Comparison of ENCODE assay signal across 9 cellular contexts in genomic region chr14:55430024-55430690, GRCh38. TPM values are rescaled to one million over a fixed set of nuclear protein-coding genes. Genes with fewer than 3 reads are reported as not detected.
DNase-seq lines count a peak whose midpoint lies in the region; ATAC-seq and TF ChIP-seq lines count a peak whose summit lies in the region.
"Had no signal": no experiment of that assay in that cellular context is flagged by ENCODE, and none has a peak within 500 bp of the region (broad histone marks: within the 10 kb centered on the region; RNA-seq: fewer than 3 reads in every experiment).

No MANE protein-coding gene starts in this region.

- H3F3A ChIP-seq in SU-DHL-6 (ENCODE audit: insufficient read depth) = no peaks in the 10 kb centered on the region

- H4K20me1 ChIP-seq in SU-DHL-6 (ENCODE audit: low read depth, low read length) = no peaks in the 10 kb centered on the region

- no peaks in the 10 kb centered on the region for H3K36me3 ChIP-seq in SU-DHL-6 (ENCODE audit: low read length)

- H3K27me3 ChIP-seq in SU-DHL-6 (ENCODE audit: low read length) = no peaks in the 10 kb centered on the region

- TF ChIP-seq CTCF in SU-DHL-6 (IDR thresholded peaks at IDR 0.05; ENCODE audit: insufficient read depth, low read length, poor library complexity, severe bottlenecking) = peak; percentile 35

- no peaks in the 10 kb centered on the region for H3K9me2 ChIP-seq in SU-DHL-6 (replicated peaks; ENCODE audit: insufficient read depth, low read length)

- no peak overlapping the region for H3K4me3 ChIP-seq in SU-DHL-6 (ENCODE audit: insufficient read depth, low read length, poor library complexity, severe bottlenecking)

- H3K9me3 ChIP-seq in SU-DHL-6 (ENCODE audit: insufficient read depth, low read length) = no peaks in the 10 kb centered on the region

- ATAC-seq in GM21619 (IDR thresholded peaks at IDR 0.05; ENCODE audit: unreplicated experiment) (peak; percentile 81), HG02885 (IDR thresholded peaks at IDR 0.05; ENCODE audit: poor library complexity, unreplicated experiment) (no peak)

- H3K9ac ChIP-seq in SU-DHL-6 (ENCODE audit: low read length) = no peak overlapping the region

- H3K4me2 ChIP-seq in SU-DHL-6 (ENCODE audit: low read depth, low read length, poor library complexity, severe bottlenecking) = no peak overlapping the region

- H3K79me2 ChIP-seq in SU-DHL-6 (ENCODE audit: insufficient read depth, low read length) = no peaks in the 10 kb centered on the region

- no peak overlapping the region for H2AFZ ChIP-seq in SU-DHL-6 (ENCODE audit: low read depth, low read length, severe bottlenecking)

- H3K27ac ChIP-seq in SU-DHL-6 (ENCODE audit: low read depth, low read length) = no peak overlapping the region

- DNase-seq in Daoy (ENCODE audit: low read depth) (peak; percentile 65), NCI-H1092 (lab: John Stamatoyannopoulos, UW) (peak; percentile 18), lung microvascular endothelial cell (ENCODE audit: low read depth in 2 of 2) (peak; percentile 86 to 88), retina (no peak)
- DNase-seq in central memory CD4-positive, alpha-beta T cell = peak; percentile 64

RNA-seq across cellular contexts. Expression of gene TBPL2, which starts 10.3 kb away (rescaled TPM):
- total RNA-seq in Daoy (2014; rRNA removed; shearing (Covaris generic)) = not detected in 2 replicates
- not detected in 2 replicates for total RNA-seq in lung microvascular endothelial cell
- total RNA-seq: temporal lobe had no signal

RNA-seq across cellular contexts. Expression of gene ATG14, which starts 18.5 kb away (rescaled TPM):
- 12.2 and 12.7 TPM in 2 replicates for total RNA-seq in Daoy (2014; rRNA removed; shearing (Covaris generic))
- 10.5 and 13.1 TPM in 2 replicates for total RNA-seq in lung microvascular endothelial cell
